ENCODE assay signal across 15 cellular contexts in the genomic region with DNA sequence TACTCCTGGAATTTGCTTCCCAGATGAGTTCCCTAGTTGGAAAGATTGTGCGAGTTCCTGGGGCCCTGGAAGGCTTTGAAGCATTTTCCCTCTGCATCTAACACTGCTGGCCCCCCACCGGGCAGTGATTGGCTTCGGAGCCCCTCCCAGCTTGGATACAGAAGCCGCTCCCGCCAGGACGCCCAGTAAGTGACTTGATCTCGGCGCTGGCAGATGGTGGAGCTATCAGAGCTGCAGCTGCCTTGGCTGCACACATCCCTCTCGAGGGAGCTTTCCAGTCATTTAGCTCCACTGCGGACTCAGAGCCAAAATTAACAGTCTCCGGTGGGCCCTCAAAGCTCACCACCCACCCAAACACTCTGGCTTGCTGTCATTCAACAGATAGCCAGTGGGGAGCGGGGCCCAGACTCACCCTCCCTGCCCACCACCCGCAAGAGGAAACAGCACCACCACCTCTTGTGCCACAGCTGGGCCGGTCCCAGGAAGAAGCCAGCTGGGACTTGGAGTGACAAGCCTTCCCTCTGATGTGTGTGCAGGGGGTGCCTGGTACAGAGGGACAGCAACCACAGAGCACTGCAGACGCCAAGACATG.
DNase-seq lines count a peak whose midpoint lies in the region; ATAC-seq, FAIRE-seq and TF ChIP-seq lines count a peak whose summit lies in the region.
"Had no signal": no experiment of that assay in that cellular context is flagged by ENCODE, and none has a peak within 500 bp of the region (broad histone marks: within the 10 kb centered on the region; RNA-seq: fewer than 3 reads in every experiment).

No MANE protein-coding gene starts in this region.

- no peaks in the 10 kb centered on the region for H3K36me3 ChIP-seq in colonic mucosa
- H3K36me3 ChIP-seq: HAP-1 had no signal

- H3K27ac ChIP-seq in colonic mucosa, result no peak overlapping the region

- in situ Hi-C loops in G401 (cut with HindIII; ENCODE audit: low sequenced_read_pairs), result no loop called here

- H3K36me3 Mint-ChIP-seq in activated naive CD4-positive, alpha-beta T cell treated with anti-CD3 and anti-CD28 coated beads, Interleukin-2, amount 10 ng/mL, durations not matched to agents 7 days and 5 days, result no peaks in the 10 kb centered on the region
- H3K36me3 Mint-ChIP-seq: CD4-positive, alpha-beta memory T cell; IgD-negative memory B cell had no signal

- CTCF ChIA-PET in activated naive CD4-positive, alpha-beta T cell treated with anti-CD3 and anti-CD28 coated beads, Interleukin-2, amount 10 ng/mL, durations not matched to agents 7 days and 5 days (lab: Charles Lee), result no interaction called here

- DNase-seq in G401 (ENCODE audit: low spot score), result peak; percentile 26
- peak; percentile 90 for DNase-seq in NCI-H2171 treated with DMSO at 0.1 percent for 48 hours (lab: John Stamatoyannopoulos, UW)
- DNase-seq in frontal cortex (ENCODE audit: low spot score in 2 of 2), result peak; percentile 40 to 49
- DNase-seq in occipital lobe (lab: John Stamatoyannopoulos, UW), result peak; percentile 74
- DNase-seq in colonic mucosa, result no peak
- DNase-seq in activated naive CD4-positive, alpha-beta T cell treated with anti-CD3 and anti-CD28 coated beads, Interleukin-2, amount 10 ng/mL, durations not matched to agents 7 days and 5 days, result no peak
- no peak for DNase-seq in CD1c-positive myeloid dendritic cell (ENCODE audit: extremely low spot score)
- DNase-seq: activated CD4-positive, alpha-beta T cell treated with anti-CD3 and anti-CD28 coated beads, Interleukin-2, amount 10 ng/mL, durations not matched to agents 24 days and 14 days; activated gamma-delta T cell treated with Interleukin-2 at 50 U/mL for 16 hours; CD4-positive, alpha-beta memory T cell had no signal

- no peak for TF ChIP-seq CTCF in colonic mucosa (IDR thresholded peaks at IDR 0.05)

- FAIRE-seq in frontal cortex (lab: Jason Lieb, UNC), result no peak

- no peaks in the 10 kb centered on the region for H3K9me3 ChIP-seq in colonic mucosa
- H3K9me3 ChIP-seq: HAP-1 had no signal

- no peaks in the 10 kb centered on the region for H3K4me1 ChIP-seq in colonic mucosa
- H3K4me1 ChIP-seq: HAP-1 had no signal

- H3K9me3 Mint-ChIP-seq in activated naive CD4-positive, alpha-beta T cell treated with anti-CD3 and anti-CD28 coated beads, Interleukin-2, amount 10 ng/mL, durations not matched to agents 7 days and 5 days, result no peaks in the 10 kb centered on the region
- H3K9me3 Mint-ChIP-seq: activated CD4-positive, alpha-beta T cell treated with anti-CD3 and anti-CD28 coated beads, Interleukin-2, amount 10 ng/mL, durations not matched to agents 24 days and 14 days; central memory CD8-positive, alpha-beta T cell had no signal

- intact Hi-C loops in colonic mucosa (cut with DNase I), result no loop called here

- no peak overlapping the region for H3K4me3 ChIP-seq in colonic mucosa
- H3K4me3 ChIP-seq: HAP-1 had no signal

- no peak overlapping the region for H3K27ac Mint-ChIP-seq in activated naive CD4-positive, alpha-beta T cell treated with anti-CD3 and anti-CD28 coated beads, Interleukin-2, amount 10 ng/mL, durations not matched to agents 7 days and 5 days
- H3K27ac Mint-ChIP-seq: activated CD4-positive, alpha-beta T cell treated with anti-CD3 and anti-CD28 coated beads, Interleukin-2, amount 10 ng/mL, durations not matched to agents 24 days and 14 days; CD4-positive, alpha-beta memory T cell; IgD-negative memory B cell had no signal

- peaks cover 14% of the 10 kb centered on the region for H3K27me3 Mint-ChIP-seq in activated naive CD4-positive, alpha-beta T cell treated with anti-CD3 and anti-CD28 coated beads, Interleukin-2, amount 10 ng/mL, durations not matched to agents 7 days and 5 days
- H3K27me3 Mint-ChIP-seq: activated CD4-positive, alpha-beta T cell treated with anti-CD3 and anti-CD28 coated beads, Interleukin-2, amount 10 ng/mL, durations not matched to agents 24 days and 14 days had no signal

- no peaks in the 10 kb centered on the region for H3K4me1 Mint-ChIP-seq in activated naive CD4-positive, alpha-beta T cell treated with anti-CD3 and anti-CD28 coated beads, Interleukin-2, amount 10 ng/mL, durations not matched to agents 7 days and 5 days
- H3K4me1 Mint-ChIP-seq: activated CD4-positive, alpha-beta T cell treated with anti-CD3 and anti-CD28 coated beads, Interleukin-2, amount 10 ng/mL, durations not matched to agents 24 days and 14 days; CD4-positive, alpha-beta memory T cell; central memory CD8-positive, alpha-beta T cell; IgD-negative memory B cell had no signal

- ATAC-seq in HG02885 (IDR thresholded peaks at IDR 0.05; ENCODE audit: poor library complexity, unreplicated experiment), result no peak
- ATAC-seq: esophagus mucosa had no signal

- no peak overlapping the region for H3K9ac ChIP-seq in colonic mucosa (ENCODE audit: low read depth in 2 of 2, low read length in 2 of 2)

- no peaks in the 10 kb centered on the region for H3K27me3 ChIP-seq in colonic mucosa

- no peak overlapping the region for H3K4me3 Mint-ChIP-seq in activated naive CD4-positive, alpha-beta T cell treated with anti-CD3 and anti-CD28 coated beads, Interleukin-2, amount 10 ng/mL, durations not matched to agents 7 days and 5 days
- H3K4me3 Mint-ChIP-seq: activated CD4-positive, alpha-beta T cell treated with anti-CD3 and anti-CD28 coated beads, Interleukin-2, amount 10 ng/mL, durations not matched to agents 24 days and 14 days; CD4-positive, alpha-beta memory T cell; central memory CD8-positive, alpha-beta T cell; IgD-negative memory B cell had no signal

Comparison
In these comparisons a context has a peak if more than half of its experiments do, and no peak if none do; other contexts are left out.
1. DNase-seq: peak in G401 (single experiment), NCI-H2171 treated with DMSO at 0.1 percent for 48 hours (single experiment), frontal cortex (2 of 2) and occipital lobe (single experiment); none in colonic mucosa (single experiment), activated naive CD4-positive, alpha-beta T cell treated with anti-CD3 and anti-CD28 coated beads, Interleukin-2, amount 10 ng/mL, durations not matched to agents 7 days and 5 days (single experiment) and CD1c-positive myeloid dendritic cell (single experiment).